Comparison of ENCODE assay signal across 16 cellular contexts in the genomic region with DNA sequence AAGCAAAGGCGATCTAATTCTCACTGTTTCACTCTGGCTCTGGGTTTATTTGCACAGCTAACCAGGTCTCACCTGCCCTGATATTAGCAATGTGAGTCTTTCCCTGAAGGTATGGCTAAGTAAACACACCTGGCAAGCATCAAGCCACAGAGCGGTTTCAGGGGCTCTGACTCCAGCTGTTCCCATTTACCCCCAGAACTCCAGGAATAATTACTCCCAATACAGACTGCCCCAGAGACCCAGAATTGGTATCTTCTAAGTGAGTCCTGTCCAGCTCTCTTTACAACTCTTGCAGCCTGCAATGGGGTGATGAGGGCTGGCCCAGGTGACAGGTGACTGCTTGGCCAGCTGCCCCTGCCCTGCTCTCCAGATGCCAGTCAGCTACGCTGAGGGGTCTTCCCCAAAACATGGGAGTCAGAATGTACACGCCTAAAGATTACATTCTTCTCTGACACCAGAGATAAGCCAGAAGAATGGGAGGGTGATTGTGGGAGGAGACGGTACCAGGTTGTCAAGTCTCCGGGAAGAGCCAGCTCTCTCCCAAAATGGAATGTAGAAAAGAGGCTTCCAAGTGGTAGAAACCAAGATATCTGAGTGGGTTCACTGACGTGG. TPM values are rescaled to one million over a fixed set of nuclear protein-coding genes. Genes with fewer than 3 reads are reported as not detected.
DNase-seq lines count a peak whose midpoint lies in the region; ATAC-seq and TF ChIP-seq lines count a peak whose summit lies in the region.
"Had no signal": no experiment of that assay in that cellular context is flagged by ENCODE, and none has a peak within 500 bp of the region (broad histone marks: within the 10 kb centered on the region; RNA-seq: fewer than 3 reads in every experiment).

No MANE protein-coding gene starts in this region.

- no peak overlapping the region for H3K9ac ChIP-seq in PC-3 (ENCODE audit: low read length)

- no peaks in the 10 kb centered on the region for H3K9me3 ChIP-seq in PC-3 (ENCODE audit: low read length)
- no peaks in the 10 kb centered on the region for H3K9me3 ChIP-seq in lung (ENCODE audit: control insufficient read depth in 2 of 2, insufficient read depth in 1 of 2, low read length in 1 of 2)
- H3K9me3 ChIP-seq in esophagus muscularis mucosa, result no peaks in the 10 kb centered on the region
- H3K9me3 ChIP-seq: transverse colon had no signal

- intact Hi-C loops in PC-3 (cut with micrococcal nuclease) (no loop called here), esophagus muscularis mucosa (cut with DNase I) (no loop called here)

- H3K36me3 ChIP-seq in PC-3 (ENCODE audit: low read depth, low read length) (no peaks in the 10 kb centered on the region), lung (ENCODE audit: control insufficient read depth in 2 of 2, insufficient read depth in 2 of 2, low read length in 2 of 2) (no peaks in the 10 kb centered on the region), esophagus muscularis mucosa (no peaks in the 10 kb centered on the region)
- H3K36me3 ChIP-seq: transverse colon had no signal

- H3K79me2 ChIP-seq in PC-3 (ENCODE audit: low read length), result no peaks in the 10 kb centered on the region

- TF ChIP-seq EP300 in esophagus muscularis mucosa (IDR thresholded peaks at IDR 0.05), result no peak

- ATAC-seq in PC-3, result no peak; the same call in 1 of the 2 replicates
- ATAC-seq in lung (ENCODE audit: insufficient read depth, low FRiP score), result peak; percentile 48
- no peak for ATAC-seq in GM18873 (IDR thresholded peaks at IDR 0.05; ENCODE audit: low FRiP score, unreplicated experiment)

- peaks cover 16% of the 10 kb centered on the region for H3K4me1 ChIP-seq in PC-3 (ENCODE audit: insufficient read depth, low read length)
- no peaks in the 10 kb centered on the region for H3K4me1 ChIP-seq in lung (ENCODE audit: control insufficient read depth in 2 of 2, insufficient read depth in 2 of 2, low read length in 2 of 2)
- H3K4me1 ChIP-seq in esophagus muscularis mucosa, result peaks cover 0 to 6% (median 3%) of the 10 kb centered on the region in 4 donors

- no peaks in the 10 kb centered on the region for H4K20me1 ChIP-seq in PC-3 (ENCODE audit: low read length)

- no peaks in the 10 kb centered on the region for H3K9me2 ChIP-seq in PC-3 (replicated peaks; ENCODE audit: low read length)

- DNase-seq in DMS153 (lab: John Stamatoyannopoulos, UW) (peak; percentile 64), NCI-H146 treated with DMSO at 0.1 percent for 48 hours (lab: John Stamatoyannopoulos, UW; ENCODE audit: unreplicated experiment) (peak; percentile 99), PC-3 (peak; percentile 28), lung (ENCODE audit: low spot score) (peak; percentile 66), esophagus muscularis mucosa (ENCODE audit: extremely low spot score) (no peak), cerebellar cortex (ENCODE audit: low spot score) (no peak)
- no peak for DNase-seq in stimulated activated CD8-positive, alpha-beta memory T cell treated with anti-CD3 and anti-CD28 coated beads, Interleukin-4, amount 100 ng/mL, for 48 hours
- DNase-seq: activated naive CD4-positive, alpha-beta T cell treated with anti-CD3 and anti-CD28 coated beads for 36 hours; Calu3; KG1; NCI-H82; nucleus accumbens; Right ventricle myocardium superior; transverse colon had no signal

- CTCF ChIA-PET in PC-3 (lab: Charles Lee), result no interaction called here

- peak overlapping the region; percentile 4; the same call in 1 of the 2 replicates for H3K4me2 ChIP-seq in PC-3 (ENCODE audit: low read length)

- H2AFZ ChIP-seq in PC-3 (ENCODE audit: low read length), result no peak overlapping the region

- no peak for TF ChIP-seq POLR2A in esophagus muscularis mucosa (IDR thresholded peaks at IDR 0.05; ENCODE audit: low read depth)

- 32 to 47% methylated on average over 7 of the region's 7 CpGs for WGBS in lung, 2 donors
- 25% methylated on average over 7 of the region's 7 CpGs for WGBS in esophagus muscularis mucosa

- no peak for TF ChIP-seq CTCF in PC-3 (conservative IDR thresholded peaks at IDR 0.05; ENCODE audit: low read depth, low read length)
- TF ChIP-seq CTCF in lung (IDR thresholded peaks at IDR 0.05; ENCODE audit: control extremely low read depth, extremely low read depth), result no peak
- no peak for TF ChIP-seq CTCF in esophagus muscularis mucosa (IDR thresholded peaks at IDR 0.05)

- H3K4me3 ChIP-seq in PC-3 (ENCODE audit: low read length), result no peak overlapping the region
- no peak overlapping the region for H3K4me3 ChIP-seq in lung
- no peak overlapping the region for H3K4me3 ChIP-seq in esophagus muscularis mucosa
- H3K4me3 ChIP-seq: transverse colon had no signal

- POLR2A ChIA-PET in PC-3 (lab: Charles Lee; ENCODE audit: unreplicated experiment), result no interaction called here

- H3K27ac ChIP-seq in PC-3 (ENCODE audit: low read length) (no peak overlapping the region), lung (ENCODE audit: low read depth in 1 of 2, low read length in 1 of 2) (peak overlapping the region in 1 of 2 donors; percentile 65), esophagus muscularis mucosa (replicated peaks in 1 of 4) (no peak overlapping the region)
- H3K27ac ChIP-seq: transverse colon had no signal

- BruUV-seq in PC-3 (replicated peaks; lab: Mats Ljungman, UMichigan), result no TSS peak

- no peaks in the 10 kb centered on the region for H3K27me3 ChIP-seq in PC-3 (ENCODE audit: low read length)
- H3K27me3 ChIP-seq in lung (ENCODE audit: control insufficient read depth, insufficient read depth), result no peaks in the 10 kb centered on the region
- peaks cover 0 to 40% (median 2%) of the 10 kb centered on the region in 4 donors for H3K27me3 ChIP-seq in esophagus muscularis mucosa

- H3F3A ChIP-seq in PC-3 (ENCODE audit: low read length, unreplicated experiment), result no peaks in the 10 kb centered on the region

RNA-seq across cellular contexts. Expression of a gene that starts 4.9 kb away (rescaled TPM):
- total RNA-seq in PC-3 (2014; rRNA removed) (0.44 TPM in 1 of 2 replicates, not detected in the other), lung (10 to 100 TPM; 20.1 to 62.3 TPM), esophagus muscularis mucosa (under 1 TPM in 2 of 4 donors, not detected in 2; 0.17 to 0.42 TPM)
- 10 to 100 TPM in 1 of 2 donors, 1 to 10 TPM in 1; 9.8 to 26.9 TPM for polyA plus RNA-seq in lung
- total RNA-seq: activated naive CD4-positive, alpha-beta T cell treated with anti-CD3 and anti-CD28 coated beads for 36 hours; lung microvascular endothelial cell; Right ventricle myocardium superior had no signal

RNA-seq across cellular contexts. Expression of a gene that starts 52.9 kb away (rescaled TPM):
- total RNA-seq in PC-3 (2014; rRNA removed) (50.7 and 52.2 TPM in 2 replicates), lung (10 to 100 TPM; 40.2 to 46.2 TPM), esophagus muscularis mucosa (10 to 100 TPM; 36.4 to 42.8 (median 37.7) TPM)
- 10 to 100 TPM; 42.9 to 84.8 TPM for polyA plus RNA-seq in lung

Comparison
In these comparisons a context has a peak if more than half of its experiments do, and no peak if none do; other contexts are left out.
1. DNase-seq: peak in DMS153 (single experiment), NCI-H146 treated with DMSO at 0.1 percent for 48 hours (single experiment), PC-3 (single experiment) and lung (single experiment); none in esophagus muscularis mucosa (single experiment), cerebellar cortex (single experiment) and stimulated activated CD8-positive, alpha-beta memory T cell treated with anti-CD3 and anti-CD28 coated beads, Interleukin-4, amount 100 ng/mL, for 48 hours (single experiment).
2. RNA of a gene that starts 4.9 kb away (total RNA-seq): 20.1 to 62.3 TPM in lung; 0.44 TPM in PC-3 and 0.17 to 0.42 TPM in esophagus muscularis mucosa; every median in the first group is over 10 times any median in the second.